In the genomic region with DNA sequence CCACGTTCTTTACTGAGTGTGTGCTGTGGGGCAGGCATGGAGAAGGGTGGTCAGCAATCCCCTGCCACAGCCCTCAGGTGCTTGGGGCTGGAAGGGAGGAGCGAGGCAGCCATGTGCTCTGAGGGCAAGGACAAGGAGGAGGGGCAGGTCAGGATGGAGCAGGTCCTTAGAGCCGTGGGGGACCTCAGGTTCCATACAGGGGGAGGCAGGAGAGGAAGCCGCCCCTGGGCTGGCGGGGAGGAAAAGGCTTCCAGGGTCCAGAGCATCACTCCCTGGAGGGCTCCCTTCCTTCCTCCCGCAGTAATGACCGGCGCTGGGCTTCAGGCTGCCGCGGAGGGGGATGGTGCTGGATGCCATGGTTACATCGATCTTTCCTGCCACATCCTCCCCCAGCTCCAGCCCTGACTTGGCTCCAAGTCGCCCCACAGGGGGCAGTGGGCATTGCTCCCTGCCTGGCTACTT, we compare ENCODE assay signal across 9 cellular contexts. TPM values are rescaled to one million over a fixed set of nuclear protein-coding genes. Genes with fewer than 3 reads are reported as not detected.
DNase-seq lines count a peak whose midpoint lies in the region; ATAC-seq and TF ChIP-seq lines count a peak whose summit lies in the region.
"Had no signal": no experiment of that assay in that cellular context is flagged by ENCODE, and none has a peak within 500 bp of the region (broad histone marks: within the 10 kb centered on the region; RNA-seq: fewer than 3 reads in every experiment).

No MANE protein-coding gene starts in this region.

- H3K27ac Mint-ChIP-seq in H9, result peak overlapping the region in 2 of 3 experiments; percentile 35 to 92; a peak in 4 of 7 replicates
- no peak overlapping the region for H3K27ac Mint-ChIP-seq in activated CD8-positive, alpha-beta T cell treated with anti-CD3 and anti-CD28 coated beads for 36 hours

- no peak overlapping the region for H2BK120ac ChIP-seq in H9 (ENCODE audit: low read depth, low read length, poor library complexity, severe bottlenecking)

- peak overlapping the region; percentile 73 to 82 for H3K4me3 Mint-ChIP-seq in H9
- peak overlapping the region; percentile 46 for H3K4me3 Mint-ChIP-seq in activated CD8-positive, alpha-beta T cell treated with anti-CD3 and anti-CD28 coated beads for 36 hours

- DNase-seq in H9 (peak; percentile 68), DMS79 treated with DMSO at 0.1 percent for 48 hours (lab: John Stamatoyannopoulos, UW) (no peak), omental fat pad (ENCODE audit: low spot score) (no peak)
- DNase-seq in activated CD8-positive, alpha-beta T cell treated with anti-CD3 and anti-CD28 coated beads for 36 hours, result no peak
- DNase-seq in NK-92 treated with Interleukin-12 subunit alpha and Interleukin-12 subunit beta, amount 100 ng/mL, for 24 hours (lab: John Stamatoyannopoulos, UW), result no peak

- H3K14ac ChIP-seq in H9 (ENCODE audit: insufficient read depth, low read length), result peak overlapping the region; percentile 32; the same call in 1 of the 2 replicates

- no peaks in the 10 kb centered on the region for H3K79me1 ChIP-seq in H9 (ENCODE audit: insufficient read depth, low read depth, low read length, poor library complexity, severe bottlenecking)

- H4K20me1 ChIP-seq in H9 (ENCODE audit: control insufficient read depth, insufficient read depth, insufficient read length), result no peaks in the 10 kb centered on the region

- H3K9me3 Mint-ChIP-seq in H9, result no peaks in the 10 kb centered on the region; a peak in 1 of 5 replicates
- H3K9me3 Mint-ChIP-seq in activated CD8-positive, alpha-beta T cell treated with anti-CD3 and anti-CD28 coated beads for 36 hours, result no peaks in the 10 kb centered on the region

- peak overlapping the region; percentile 83 for H3K18ac ChIP-seq in H9 (ENCODE audit: insufficient read length, low read depth, low read length)

- no peak overlapping the region for H2BK5ac ChIP-seq in H9 (ENCODE audit: insufficient read length, low read length)

- no peak overlapping the region for H2BK12ac ChIP-seq in H9 (ENCODE audit: insufficient read length, low read depth, low read length)

- WGBS in H9 (ENCODE audit: extremely low coverage, insufficient read length, low lambda C conversion rate), result no CpG with 5 or more reads among the region's 12 CpGs

- POLR2A ChIA-PET in activated CD8-positive, alpha-beta T cell treated with anti-CD3 and anti-CD28 coated beads for 36 hours (lab: Charles Lee), result no interaction called here

- no peak overlapping the region for H4K91ac ChIP-seq in H9 (ENCODE audit: insufficient read length, low read depth, low read length)

- H3K9me3 ChIP-seq in H9 (ENCODE audit: control insufficient read depth, low read depth, low read length), result no peaks in the 10 kb centered on the region
- no peaks in the 10 kb centered on the region for H3K9me3 ChIP-seq in iPS-18a (ENCODE audit: control insufficient read depth, low read depth, low read length)
- H3K9me3 ChIP-seq in skeletal muscle satellite cell (replicated peaks; ENCODE audit: low read length), result no peaks in the 10 kb centered on the region
- H3K9me3 ChIP-seq: body of pancreas had no signal

- no peaks in the 10 kb centered on the region; the same call in 1 of the 2 replicates for H3K4me1 ChIP-seq in H9 (ENCODE audit: insufficient read depth, low read length)
- H3K4me1 ChIP-seq in iPS-18a (ENCODE audit: control insufficient read depth, low read depth, low read length), result peaks cover 19% of the 10 kb centered on the region
- H3K4me1 ChIP-seq in skeletal muscle satellite cell (ENCODE audit: control insufficient read depth, insufficient read depth, low read length), result peaks cover 10% of the 10 kb centered on the region

- no peak overlapping the region for H2AK5ac ChIP-seq in H9 (ENCODE audit: insufficient read length, low read length)

- peaks cover 28 to 39% of the 10 kb centered on the region in 2 experiments for H3K4me1 Mint-ChIP-seq in H9
- H3K4me1 Mint-ChIP-seq in activated CD8-positive, alpha-beta T cell treated with anti-CD3 and anti-CD28 coated beads for 36 hours (ENCODE audit: low read depth), result peaks cover 10% of the 10 kb centered on the region

- no peak overlapping the region for H2BK15ac ChIP-seq in H9 (ENCODE audit: low read depth, low read length)

- no peak overlapping the region for H2AFZ ChIP-seq in H9 (ENCODE audit: low read length)

- ATAC-seq in activated CD8-positive, alpha-beta T cell treated with anti-CD3 and anti-CD28 coated beads for 36 hours, result peak; percentile 29
- ATAC-seq in GM21515 (IDR thresholded peaks at IDR 0.05; ENCODE audit: unreplicated experiment) (no peak), omental fat pad (ENCODE audit: low FRiP score) (no peak)

- no peak overlapping the region for H2BK20ac ChIP-seq in H9 (ENCODE audit: low read depth, low read length, poor library complexity, severe bottlenecking)

- CTCF ChIA-PET in activated CD8-positive, alpha-beta T cell treated with anti-CD3 and anti-CD28 coated beads for 36 hours (lab: Charles Lee), result interaction anchor here (1.0 kb wide), 1 partner anchor 92 kb away, joined by 3 read pairs; no protein-coding TSS in a partner anchor

- H4K8ac ChIP-seq in H9 (replicated peaks; ENCODE audit: insufficient read length, low read depth, low read length), result no peak overlapping the region

- peaks cover 34% of the 10 kb centered on the region for H3K27me3 Mint-ChIP-seq in H9 (ENCODE audit: low read depth)
- H3K27me3 Mint-ChIP-seq in activated CD8-positive, alpha-beta T cell treated with anti-CD3 and anti-CD28 coated beads for 36 hours, result peaks cover 21% of the 10 kb centered on the region

- H3K36me3 ChIP-seq in iPS-18a (ENCODE audit: control insufficient read depth, low read depth, low read length) (peaks cover 5% of the 10 kb centered on the region), skeletal muscle satellite cell (ENCODE audit: insufficient read depth, low read length) (no peaks in the 10 kb centered on the region)

- H3K23me2 ChIP-seq in H9 (ENCODE audit: insufficient read length, low read depth, low read length, poor library complexity, severe bottlenecking), result peaks cover 11% of the 10 kb centered on the region

- H3K56ac ChIP-seq in H9 (ENCODE audit: insufficient read length, low read depth, low read length), result no peak overlapping the region

- no peak overlapping the region for H3K23ac ChIP-seq in H9 (ENCODE audit: insufficient read length, low read depth, low read length)

- H3K27me3 ChIP-seq in H9 (ENCODE audit: insufficient read depth, low read length), result no peaks in the 10 kb centered on the region
- peaks cover 19% of the 10 kb centered on the region for H3K27me3 ChIP-seq in iPS-18a (ENCODE audit: control insufficient read depth, insufficient read depth, low read length)
- H3K27me3 ChIP-seq in skeletal muscle satellite cell (ENCODE audit: control insufficient read depth, insufficient read depth, low read length), result peaks cover 7% of the 10 kb centered on the region

- H4K5ac ChIP-seq in H9 (ENCODE audit: insufficient read length, low read depth, low read length), result no peak overlapping the region

- intact Hi-C loops in activated CD8-positive, alpha-beta T cell treated with anti-CD3 and anti-CD28 coated beads for 36 hours (cut with micrococcal nuclease), result loop anchor here (10.0 kb wide), 1 partner anchor 285 kb away; no protein-coding TSS in a partner anchor

- no peak for TF ChIP-seq CTCF in H9 (conservative IDR thresholded peaks at IDR 0.05)
- no peak for TF ChIP-seq CTCF in activated CD8-positive, alpha-beta T cell treated with anti-CD3 and anti-CD28 coated beads for 36 hours (IDR thresholded peaks at IDR 0.05)
- TF ChIP-seq CTCF in omental fat pad (IDR thresholded peaks at IDR 0.05), result no peak

- H3T11ph ChIP-seq in H9 (ENCODE audit: low read length), result no peak overlapping the region

- H3K4ac ChIP-seq in H9 (ENCODE audit: low read depth, low read length), result no peak overlapping the region; the same call in 1 of the 2 replicates

- H3K4me3 ChIP-seq in iPS-18a (ENCODE audit: low read length) (peak overlapping the region; percentile 62), skeletal muscle satellite cell (ENCODE audit: low read length) (peak overlapping the region; percentile 71)

- H3K36me3 Mint-ChIP-seq in H9 (ENCODE audit: insufficient read depth in 1 of 3, low read depth in 3 of 3), result peaks cover 11 to 29% (median 14%) of the 10 kb centered on the region in 3 experiments
- H3K36me3 Mint-ChIP-seq in activated CD8-positive, alpha-beta T cell treated with anti-CD3 and anti-CD28 coated beads for 36 hours (ENCODE audit: low read depth), result peaks cover 2% of the 10 kb centered on the region

- H3K9ac ChIP-seq in H9 (ENCODE audit: extremely low read depth, insufficient read length, low read length) (peak overlapping the region; percentile 18), iPS-18a (ENCODE audit: low read length) (peak overlapping the region; percentile 71), skeletal muscle satellite cell (ENCODE audit: low read depth, low read length) (no peak overlapping the region)

- H3K27ac ChIP-seq in H9 (ENCODE audit: insufficient read length, low read depth, low read length), result no peak overlapping the region
- no peak overlapping the region for H3K27ac ChIP-seq in iPS-18a (ENCODE audit: low read length)
- H3K27ac ChIP-seq: body of pancreas had no signal

- no peaks in the 10 kb centered on the region for H3K79me2 ChIP-seq in H9 (ENCODE audit: insufficient read depth, low read length)

- H3K4me2 ChIP-seq in H9 (ENCODE audit: insufficient read depth, insufficient read length, low read length) (peak overlapping the region; percentile 71), skeletal muscle satellite cell (ENCODE audit: low read length) (peak overlapping the region; percentile 86)

RNA-seq across cellular contexts. Expression of gene GAREM2, which starts 6.6 kb away (rescaled TPM):
- total RNA-seq in H9 (2021), result 14.2 and 14.4 TPM in 2 replicates
- 1 to 10 TPM; 2.2 to 2.7 TPM for total RNA-seq in activated CD8-positive, alpha-beta T cell treated with anti-CD3 and anti-CD28 coated beads for 36 hours
- total RNA-seq in skeletal muscle satellite cell (2012; rRNA removed), result 0.51 and 1.3 TPM in 2 replicates
- total RNA-seq in omental fat pad, result 1 to 10 TPM; 1.0 to 3.3 (median 2.0) TPM
